20 cellular contexts compared by ENCODE assay signal in genomic region chr14:99907761-99908652, GRCh38.
"Had no signal": no experiment of that assay in that cellular context is flagged by ENCODE, and none has a peak within 500 bp of the region (broad histone marks: within the 10 kb centered on the region; RNA-seq: fewer than 3 reads in every experiment).

No MANE protein-coding gene starts in this region.

- H3K27ac ChIP-seq: gastrocnemius medialis, right atrium auricular region, sigmoid colon, skin epidermis, stomach, thoracic aorta, transverse colon had no signal

- H3K9me3 ChIP-seq: gastrocnemius medialis, sigmoid colon, stomach, thoracic aorta, transverse colon had no signal

- H3K27me3 ChIP-seq: gastrocnemius medialis, right atrium auricular region, sigmoid colon, stomach, transverse colon had no signal

- H3K4me3 ChIP-seq: gastrocnemius medialis, lung, right atrium auricular region, sigmoid colon, skin epidermis, stomach, thoracic aorta, transverse colon had no signal

- DNase-seq: cortex of kidney; effector memory CD4-positive, alpha-beta T cell; gastrocnemius medialis; kidney; left cardiac atrium; left ventricle myocardium superior; mesenchymal stem cell; naive thymus-derived CD4-positive, alpha-beta T cell; nephron progenitor cell; sigmoid colon; stimulated activated CD4-positive, alpha-beta T cell treated with anti-CD3 and anti-CD28 coated beads, Interleukin-12 subunit alpha, Interleukin-12 subunit beta, amount 100 ng/mL, for 4 hours; stimulated activated naive CD4-positive, alpha-beta T cell; stomach; transverse colon had no signal

- ATAC-seq: esophagus mucosa; gastrocnemius medialis; left cardiac atrium; left ventricle myocardium superior; naive thymus-derived CD4-positive, alpha-beta T cell had no signal

- FAIRE-seq: endometrium, kidney had no signal

- H3K36me3 ChIP-seq: transverse colon had no signal

- H3K4me1 ChIP-seq: gastrocnemius medialis, right atrium auricular region, sigmoid colon, stomach, transverse colon had no signal
